Comparison of ENCODE assay signal across 23 cellular contexts in genomic region chr15:39860200-39860599, GRCh38. TPM values are rescaled to one million over a fixed set of nuclear protein-coding genes. Genes with fewer than 3 reads are reported as not detected.
DNase-seq lines count a peak whose midpoint lies in the region; ATAC-seq, FAIRE-seq and TF ChIP-seq lines count a peak whose summit lies in the region.
"Had no signal": no experiment of that assay in that cellular context is flagged by ENCODE, and none has a peak within 500 bp of the region (broad histone marks: within the 10 kb centered on the region; RNA-seq: fewer than 3 reads in every experiment).

No MANE protein-coding gene starts in this region.

- no peaks in the 10 kb centered on the region for H4K20me1 ChIP-seq in HepG2 (ENCODE audit: insufficient read depth, low read length)

- TF ChIP-seq CTCF in epithelial cell of proximal tubule (conservative IDR thresholded peaks at IDR 0.05; ENCODE audit: low read depth, low read length), result no peak
- TF ChIP-seq CTCF in HepG2 (CRISPR knock-in tag; IDR thresholded peaks at IDR 0.05), result no peak

- H3K4me1 ChIP-seq in HepG2 (ENCODE audit: insufficient read depth, low read length), result peaks cover 8% of the 10 kb centered on the region; the same call in 1 of the 2 replicates

- TF ChIP-seq POLR2A in HepG2 (IDR thresholded peaks at IDR 0.05; ENCODE audit: insufficient read depth in 1 of 2, low read depth in 2 of 2, low read length in 2 of 2), result no peak

- no peak overlapping the region for H3K4me2 ChIP-seq in HepG2 (ENCODE audit: low read depth, low read length)
- H3K4me2 ChIP-seq: hepatocyte had no signal

- H3K9me3 ChIP-seq in HepG2 (ENCODE audit: low read length), result no peaks in the 10 kb centered on the region

- H3K79me2 ChIP-seq in HepG2 (ENCODE audit: insufficient read depth, low read length), result no peaks in the 10 kb centered on the region
- H3K79me2 ChIP-seq: hepatocyte had no signal

- CTCF ChIA-PET in HepG2 (lab: Yijun Ruan, JAX; ENCODE audit: low intra/inter-chr PET ratio, low total read pairs), result no interaction called here

- H3K9ac ChIP-seq in HepG2 (ENCODE audit: insufficient read depth, low read depth, low read length), result no peak overlapping the region

- ATAC-seq in HepG2 (peak; percentile 67; the same call in 2 of the 3 replicates), GM19328 (IDR thresholded peaks at IDR 0.05; ENCODE audit: unreplicated experiment) (no peak), HG02870 (IDR thresholded peaks at IDR 0.05; ENCODE audit: unreplicated experiment) (no peak), HG02623 (IDR thresholded peaks at IDR 0.05; ENCODE audit: unreplicated experiment) (no peak)
- ATAC-seq: naive thymus-derived CD4-positive, alpha-beta T cell; Panc1; stimulated activated naive B cell treated with anti-CD40 and anti-IgM and Interleukin-4, amounts not matched to agents 10 μg/mL and 1 μg/mL and 100 μg/mL, for 72 hours had no signal

- no TSS peak for BruUV-seq in HepG2 (replicated peaks; lab: Mats Ljungman, UMichigan)

- H3K27me3 ChIP-seq in HepG2 (ENCODE audit: control insufficient read depth in 1 of 2, insufficient read depth in 2 of 2, low read length in 2 of 2), result no peaks in the 10 kb centered on the region
- H3K27me3 ChIP-seq: hepatocyte had no signal

- no peak for TF ChIP-seq RAD21 in HepG2 (CRISPR knock-in tag; IDR thresholded peaks at IDR 0.05)

- H3K4me3 ChIP-seq in epithelial cell of proximal tubule (ENCODE audit: low read depth, low read length) (no peak overlapping the region), HepG2 (replicated peaks in 1 of 3; ENCODE audit: insufficient read depth in 1 of 3, low read depth in 2 of 3, low read length in 3 of 3) (no peak overlapping the region)
- H3K4me3 ChIP-seq: hepatocyte had no signal

- H3K36me3 ChIP-seq in HepG2 (replicated peaks in 1 of 2; ENCODE audit: control insufficient read depth in 1 of 2, insufficient read depth in 2 of 2, low read length in 2 of 2), result no peaks in the 10 kb centered on the region

- WGBS in HepG2 (ENCODE audit: low lambda C conversion rate), result 6% methylated on average over 3 of the region's 3 CpGs

- DNase-seq in EL (peak; percentile 57), RPMI7951 (ENCODE audit: low read depth) (peak; percentile 42), epithelial cell of proximal tubule (ENCODE audit: low read depth) (peak; percentile 90), HepG2 (ENCODE audit: low spot score) (no peak), NCI-H2107 treated with DMSO at 0.1 percent for 48 hours (lab: John Stamatoyannopoulos, UW; ENCODE audit: unreplicated experiment) (no peak)
- DNase-seq: activated CD4-positive, CD25-positive, alpha-beta regulatory T cell; activated naive CD4-positive, alpha-beta T cell treated with anti-CD3 and anti-CD28 coated beads for 36 hours; activated T-cell treated with anti-CD3 and anti-CD28 coated beads, Interleukin-2, amount 50 U/mL, for 48 hours; anterior cingulate cortex; naive thymus-derived CD4-positive, alpha-beta T cell; NCI-H187; NCI-H446; posterior cingulate gyrus; stimulated activated CD4-positive, alpha-beta T cell treated with anti-CD3 and anti-CD28 coated beads, Interleukin-1b, Interleukin-23, amount 100 ng/mL, for 48 hours; stimulated activated naive B cell treated with anti-CD40 and anti-IgM and Interleukin-4, amounts not matched to agents 10 μg/mL and 1 μg/mL and 100 μg/mL, for 72 hours had no signal

- intact Hi-C loops in HepG2 (cut with micrococcal nuclease; ENCODE audit: unreplicated experiment), result no loop called here

- in situ Hi-C loops in HepG2 (cut with HindIII; ENCODE audit: extremely low pct_ligation_motif_present, low pct_unique_long_range_greater_than_20kb), result no loop called here

- no peak for FAIRE-seq in HepG2 (lab: Jason Lieb, UNC)
- FAIRE-seq: islet of Langerhans had no signal

- POLR2A ChIA-PET in HepG2 (lab: Yijun Ruan, JAX), result no interaction called here

- H2AFZ ChIP-seq in HepG2 (ENCODE audit: low read length), result no peak overlapping the region
- H2AFZ ChIP-seq: hepatocyte had no signal

- no peak for TF ChIP-seq EP300 in HepG2 (IDR thresholded peaks at IDR 0.05; ENCODE audit: low read depth in 2 of 2, low read length in 2 of 2)
- TF ChIP-seq EP300 in HepG2 (CRISPR knock-in tag; IDR thresholded peaks at IDR 0.05; ENCODE audit: borderline replicate concordance), result no peak

- H3K27ac ChIP-seq in HepG2 (ENCODE audit: extremely low read length, insufficient read depth, low read length), result no peak overlapping the region
- H3K27ac ChIP-seq: C4-2B, hepatocyte had no signal

TF ChIP-seq in HepG2, 621 proteins besides CTCF, POLR2A, EP300 and RAD21 (continues in another document):
- TF ChIP-seq ELK4 (CRISPR knock-in tag; IDR thresholded peaks at IDR 0.05; ENCODE audit: borderline replicate concordance) (no peak), ZNF326 (CRISPR knock-in tag; IDR thresholded peaks at IDR 0.05; ENCODE audit: borderline replicate concordance) (no peak), SP4 (CRISPR knock-in tag; IDR thresholded peaks at IDR 0.05) (no peak), ZNF761 (CRISPR knock-in tag; conservative IDR thresholded peaks at IDR 0.05) (no peak), ZNF333 (CRISPR knock-in tag; IDR thresholded peaks at IDR 0.05; ENCODE audit: borderline replicate concordance) (no peak), ZNF737 (CRISPR knock-in tag; IDR thresholded peaks at IDR 0.05; ENCODE audit: borderline replicate concordance) (no peak), SOX5 (CRISPR knock-in tag; IDR thresholded peaks at IDR 0.05; ENCODE audit: borderline replicate concordance) (no peak), CEBPG (CRISPR knock-in tag; IDR thresholded peaks at IDR 0.05) (peak; percentile 54; the same call in 1 of the 2 replicates), NR2F2 (IDR thresholded peaks at IDR 0.05; ENCODE audit: borderline replicate concordance, low read depth) (no peak), ATF4 (CRISPR knock-in tag; IDR thresholded peaks at IDR 0.05) (peak in 1 of 2 experiments; percentile 33; a peak in 1 of 4 replicates), TCF7 (IDR thresholded peaks at IDR 0.05; ENCODE audit: low read depth) (no peak), IKZF4 (CRISPR knock-in tag; IDR thresholded peaks at IDR 0.05; ENCODE audit: borderline replicate concordance, low read depth, not compliant biosample characterization) (no peak), CEBPB (IDR thresholded peaks at IDR 0.05; ENCODE audit: borderline replicate concordance, low read depth, low read length) (peak; percentile 73; the same call in 1 of the 2 replicates)

RNA-seq across cellular contexts. Expression of gene GPR176, which starts 59.9 kb away (rescaled TPM):
- 44.5 and 50.8 TPM in 2 replicates for total RNA-seq in RPMI7951 (2014; rRNA removed; shearing (Covaris generic))
- total RNA-seq in epithelial cell of proximal tubule (32.1 and 35.4 TPM in 2 replicates), HepG2 (2016; rRNA removed; fragmentation: Illumina TruSeq; extraction: Trizol) (0.15 and 0.20 TPM in 2 replicates)
- total RNA-seq in HepG2 (2016; cell fraction: cytosol; rRNA removed; fragmentation: Illumina TruSeq; extraction: Trizol; ENCODE audit: low read depth), result not detected in 2 replicates
- 0.12 and 0.24 TPM in 2 replicates for total RNA-seq in HepG2 (2016; cell fraction: insoluble cytoplasmic fraction; rRNA removed; fragmentation: Illumina TruSeq; extraction: Trizol)
- total RNA-seq in HepG2 (2016; cell fraction: membrane; rRNA removed; fragmentation: Illumina TruSeq; extraction: Trizol), result 0.19 and 0.21 TPM in 2 replicates
- total RNA-seq in HepG2 (2016; cell fraction: nucleus; rRNA removed; fragmentation: Illumina TruSeq; extraction: Trizol), result 0.19 and 0.22 TPM in 2 replicates
- 0.11 and 0.17 TPM in 2 replicates for polyA plus RNA-seq in HepG2 (2011; rRNA removed)
- 0.24 and 0.28 TPM in 2 replicates for polyA plus RNA-seq in HepG2 (2011; cell fraction: cytosol; rRNA removed)
- 0.06 and 0.12 TPM in 2 replicates for polyA plus RNA-seq in HepG2 (2011; cell fraction: nucleus; rRNA removed)
- polyA plus RNA-seq in HepG2 (2012), result 0.17 and 0.24 TPM in 2 replicates
- polyA plus RNA-seq in HepG2 (2016; cell fraction: cytosol; fragmentation: Illumina TruSeq; extraction: Trizol; ENCODE audit: low read depth), result 0.02 TPM in 1 of 2 replicates, not detected in the other
- polyA plus RNA-seq in HepG2 (2016; cell fraction: insoluble cytoplasmic fraction; fragmentation: Illumina TruSeq; extraction: Trizol; ENCODE audit: low read depth), result 0.05 and 0.16 TPM in 2 replicates
- polyA plus RNA-seq in HepG2 (2016; cell fraction: membrane; fragmentation: Illumina TruSeq; extraction: Trizol; ENCODE audit: low read depth), result 0.05 and 0.16 TPM in 2 replicates
- 0.24 TPM in 1 of 2 replicates, not detected in the other for polyA plus RNA-seq in HepG2 (2016; cell fraction: nucleus; fragmentation: Illumina TruSeq; extraction: Trizol; ENCODE audit: insufficient read depth, low read depth)
- polyA minus RNA-seq in HepG2 (2011; rRNA and poly(A)+ RNA removed; ENCODE audit: low replicate concordance), result 2.2 and 40.9 TPM in 2 replicates
- not detected in 2 replicates for polyA minus RNA-seq in HepG2 (2011; cell fraction: cytosol; rRNA and poly(A)+ RNA removed)
- polyA minus RNA-seq in HepG2 (2011; cell fraction: nucleus; rRNA and poly(A)+ RNA removed), result 0.37 and 0.39 TPM in 2 replicates
- total RNA-seq: T-helper 2 cell treated with Interferon-gamma antibody and Interleukin-4, amounts not matched to agents 100 ng/mL and 5 ng/mL, for 36 hours had no signal
- polyA plus RNA-seq: naive thymus-derived CD4-positive, alpha-beta T cell had no signal

Comparison
In these comparisons a context has a peak if more than half of its experiments do, and no peak if none do; other contexts are left out.
1. DNase-seq: peak in EL (single experiment), RPMI7951 (single experiment) and epithelial cell of proximal tubule (single experiment); none in HepG2 (single experiment) and NCI-H2107 treated with DMSO at 0.1 percent for 48 hours (single experiment).
2. RNA of gene GPR176, which starts 59.9 kb away (total RNA-seq): 44.5 to 50.8 TPM in RPMI7951 and 32.1 to 35.4 TPM in epithelial cell of proximal tubule; 0.12 to 0.24 TPM in HepG2; every median in the first group is over 10 times any median in the second.